ENCODE assay signal across 10 cellular contexts in the genomic region with DNA sequence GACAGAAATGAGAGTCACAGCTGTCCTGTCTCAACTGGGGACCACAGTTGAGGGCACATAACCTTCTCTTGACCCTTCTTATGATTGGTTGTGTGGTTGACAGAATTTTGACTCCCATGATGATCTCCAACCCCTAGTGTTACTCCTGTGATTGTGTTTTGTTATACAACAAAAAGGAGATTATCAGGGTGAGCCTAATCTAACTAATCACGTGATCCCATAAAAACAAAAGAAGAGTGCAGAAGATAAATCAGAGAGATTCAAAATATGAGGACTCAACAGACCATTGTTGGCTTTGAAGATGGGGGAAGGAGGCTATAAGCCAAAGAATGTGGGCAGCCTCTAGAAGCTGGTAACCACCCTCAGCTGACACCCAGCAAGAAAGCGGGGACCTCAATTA.
"Had no signal": no experiment of that assay in that cellular context is flagged by ENCODE, and none has a peak within 500 bp of the region (broad histone marks: within the 10 kb centered on the region; RNA-seq: fewer than 3 reads in every experiment).

No MANE protein-coding gene starts in this region.

- H3K9me3 ChIP-seq: HAP-1 had no signal

- H3K4me2 ChIP-seq: KMS-11 had no signal

- DNase-seq: GM23248, GOT3, H7, HFFc6, IMR-90, KBM-7 had no signal

- H3K9ac ChIP-seq: GM23248, KMS-11 had no signal

- ATAC-seq: HCT116 had no signal

- H3K4me1 ChIP-seq: HAP-1 had no signal

- H3K4me3 ChIP-seq: GM23248, HAP-1 had no signal

- H2AFZ ChIP-seq: GM23248 had no signal

- H3K36me3 ChIP-seq: HAP-1 had no signal

- H3K27ac ChIP-seq: GM23248, HL-60, KMS-11 had no signal
